ENCODE assay signal across 8 cellular contexts in genomic region chr11:59668950-59669610, GRCh38. TPM values are rescaled to one million over a fixed set of nuclear protein-coding genes. Genes with fewer than 3 reads are reported as not detected.
DNase-seq lines count a peak whose midpoint lies in the region; ATAC-seq and TF ChIP-seq lines count a peak whose summit lies in the region.

Gene PATL1 (minus strand): TSS chr11:59669037. CDS start chr11:59668895, 142 bp downstream.

- intact Hi-C loops in spleen (cut with DNase I; ENCODE audit: low total_unique reads): loop anchor here (10.0 kb wide), 2 partner anchors 54 to 136 kb away; partner anchors contain the start of gene OSBP

- ATAC-seq in GM19023 (IDR thresholded peaks at IDR 0.05; ENCODE audit: unreplicated experiment) (peak; percentile 94), HG03280 (IDR thresholded peaks at IDR 0.05; ENCODE audit: unreplicated experiment) (peak; percentile 95)

- peak within 1 kb of the TSS; percentile 87 to 99 (median 98) for H3K27ac ChIP-seq in spleen

- peaks cover 18 to 57% (median 40%) of the 10 kb centered on the region in 6 donors for H3K4me1 ChIP-seq in spleen

- no peaks in the 10 kb centered on the region for H3K9me3 ChIP-seq in spleen

- H3K4me3 ChIP-seq in spleen: peak within 1 kb of the TSS; percentile 60 to 94 (median 75)

- no peaks in the 10 kb centered on the region for H3K27me3 ChIP-seq in spleen (replicated peaks in 1 of 7)

- TF ChIP-seq CTCF in spleen (IDR thresholded peaks at IDR 0.05 in 8 of 11, conservative IDR thresholded peaks at IDR 0.05 in 3 of 11): peak in 3 of 11 experiments; percentile 0 to 27 (median 9)

- H3K36me3 ChIP-seq in spleen: peaks cover 0 to 28% (median 23%) of the 10 kb centered on the region in 6 donors

- WGBS in spleen, 5 donors: 0 to 2% (median 0%) methylated on average over 37 to 68 of the region's 68 CpGs

- peak; percentile 53 to 80 (median 80) for TF ChIP-seq POLR2A in spleen (IDR thresholded peaks at IDR 0.05)

- DNase-seq in AG08396 (ENCODE audit: low spot score) (peak; percentile 99), NCI-H345 treated with DMSO at 0.1 percent for 48 hours (lab: John Stamatoyannopoulos, UW; ENCODE audit: unreplicated experiment) (peak; percentile 97), inferior parietal cortex (ENCODE audit: extremely low spot score) (peak; percentile 98), spleen (peak; percentile 100)
- peak; percentile 92 to 98 (median 96) for DNase-seq in activated CD4-positive, CD25-positive, alpha-beta regulatory T cell (lab: John Stamatoyannopoulos, UW)
- DNase-seq in central memory CD4-positive, alpha-beta T cell: peak; percentile 99

RNA-seq across cellular contexts. Expression of gene PATL1, which starts in this region (rescaled TPM):
- 10 to 100 TPM; 24.0 to 47.1 (median 35.5) TPM for total RNA-seq in spleen
- 10 to 100 TPM in 1 of 3 donors, 1 to 10 TPM in 2; 5.7 to 10.3 (median 7.7) TPM for polyA plus RNA-seq in spleen

Comparison
In these comparisons a context has a peak if more than half of its experiments do, and no peak if none do; other contexts are left out.
1. Peak in every context shown above with its lines: DNase-seq, ATAC-seq, H3K4me3 ChIP-seq and H3K27ac ChIP-seq.